Comparison of ENCODE assay signal across 25 cellular contexts in the genomic region with DNA sequence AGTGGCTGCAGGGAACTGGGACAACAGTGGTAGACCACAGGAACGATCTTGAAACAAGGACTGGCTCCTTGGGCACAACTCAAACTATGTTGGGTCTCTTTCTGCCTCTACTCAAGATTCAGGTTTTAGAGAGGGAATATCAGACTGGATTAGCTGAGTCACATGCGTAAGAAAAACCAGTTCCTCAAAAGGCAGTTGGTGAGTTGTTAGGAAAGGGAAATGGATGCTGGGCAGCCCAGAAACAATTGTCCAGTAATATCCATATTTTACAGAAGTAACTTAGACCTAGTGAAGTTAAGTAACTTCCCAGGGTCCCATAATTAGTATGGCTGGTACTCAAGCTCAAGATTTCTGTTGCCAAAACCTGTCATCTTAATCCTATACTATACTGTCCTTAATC. TPM values are rescaled to one million over a fixed set of nuclear protein-coding genes. Genes with fewer than 3 reads are reported as not detected.
DNase-seq lines count a peak whose midpoint lies in the region; ATAC-seq and TF ChIP-seq lines count a peak whose summit lies in the region.
"Had no signal": no experiment of that assay in that cellular context is flagged by ENCODE, and none has a peak within 500 bp of the region (broad histone marks: within the 10 kb centered on the region; RNA-seq: fewer than 3 reads in every experiment).

No MANE protein-coding gene starts in this region.

- TF ChIP-seq CTCF in heart left ventricle (IDR thresholded peaks at IDR 0.05) (no peak), right atrium auricular region (IDR thresholded peaks at IDR 0.05) (no peak), Panc1 (IDR thresholded peaks at IDR 0.05) (no peak), mucosa of descending colon (IDR thresholded peaks at IDR 0.05) (no peak)

- H3K9me3 Mint-ChIP-seq in memory B cell, result no peaks in the 10 kb centered on the region
- H3K9me3 Mint-ChIP-seq: activated T-helper 17 cell treated with anti-CD3 and anti-CD28 coated beads, Interleukin-2, amount 50 U/mL, for 72 hours; CD4-positive, alpha-beta memory T cell; IgD-negative memory B cell had no signal

- H3K4me3 ChIP-seq in heart left ventricle (no peak overlapping the region), right atrium auricular region (no peak overlapping the region), Panc1 (ENCODE audit: low read depth in 2 of 2, low read length in 2 of 2) (no peak overlapping the region), mucosa of descending colon (no peak overlapping the region)
- H3K4me3 ChIP-seq: adrenal gland, GM12878, lung, right lobe of liver, testis had no signal

- peak in 3 of 4 donors; percentile 22 to 53 (median 26) for ATAC-seq in heart left ventricle
- 0 out of 2 replicates have a peak, but pooled peaks have one; percentile 39 for ATAC-seq in Panc1
- no peak for ATAC-seq in memory B cell (ENCODE audit: low read depth)
- no peak for ATAC-seq in GM21447 (IDR thresholded peaks at IDR 0.05; ENCODE audit: unreplicated experiment)
- ATAC-seq in mucosa of descending colon, result no peak
- ATAC-seq: activated T-helper 17 cell treated with anti-CD3 and anti-CD28 coated beads, Interleukin-2, amount 50 U/mL, for 72 hours; foreskin keratinocyte; GM12878; SK-N-SH treated with all-trans-retinoic acid at 6 μM for 48 hours had no signal

- in situ Hi-C loops in Panc1 (cut with HindIII; ENCODE audit: low pct_unique_long_range_greater_than_20kb, low sequenced_read_pairs), result no loop called here

- TF ChIP-seq POLR2A in heart left ventricle (IDR thresholded peaks at IDR 0.05), result no peak

- H3K27me3 ChIP-seq in heart left ventricle (no peaks in the 10 kb centered on the region), right atrium auricular region (no peaks in the 10 kb centered on the region), Panc1 (ENCODE audit: control insufficient read depth, insufficient read depth, low read length) (no peaks in the 10 kb centered on the region)
- H3K27me3 ChIP-seq: adrenal gland, foreskin keratinocyte, right lobe of liver, testis had no signal

- CTCF ChIA-PET in Panc1 (lab: Charles Lee), result interaction anchor here (0.5 kb wide), 2 partner anchors 89 to 140 kb away, joined by 3 read pairs; no protein-coding TSS in a partner anchor

- WGBS in heart left ventricle, 4 donors, result 84 to 91% (median 90%) methylated on average over 2 of the region's 2 CpGs

- POLR2A ChIA-PET in Panc1 (lab: Charles Lee), result interaction anchor here (0.6 kb wide), 2 partner anchors 16 to 886 kb away, joined by 4 to 7 read pairs; no protein-coding TSS in a partner anchor

- H3K36me3 ChIP-seq in heart left ventricle, result peaks cover 0 to 57% (median 0%) of the 10 kb centered on the region in 9 donors
- peaks cover 6% of the 10 kb centered on the region for H3K36me3 ChIP-seq in right atrium auricular region
- H3K36me3 ChIP-seq in Panc1 (ENCODE audit: control insufficient read depth, insufficient read depth, low read length), result peaks cover 27% of the 10 kb centered on the region
- H3K36me3 ChIP-seq in mucosa of descending colon (ENCODE audit: low read depth), result peaks cover 12% of the 10 kb centered on the region

- peaks cover 0 to 16% (median 0%) of the 10 kb centered on the region in 12 donors for H3K4me1 ChIP-seq in heart left ventricle
- H3K4me1 ChIP-seq in right atrium auricular region, result no peaks in the 10 kb centered on the region
- no peaks in the 10 kb centered on the region for H3K4me1 ChIP-seq in Panc1 (ENCODE audit: control insufficient read depth, insufficient read depth, low read length)
- H3K4me1 ChIP-seq in mucosa of descending colon (ENCODE audit: low read depth), result no peaks in the 10 kb centered on the region
- H3K4me1 ChIP-seq: adrenal gland, foreskin keratinocyte, parathyroid adenoma, right lobe of liver, testis had no signal

- BruUV-seq in Panc1 (replicated peaks; lab: Mats Ljungman, UMichigan), result no TSS peak

- H3K4me1 Mint-ChIP-seq in memory B cell, result no peaks in the 10 kb centered on the region
- H3K4me1 Mint-ChIP-seq: activated T-helper 17 cell treated with anti-CD3 and anti-CD28 coated beads, Interleukin-2, amount 50 U/mL, for 72 hours had no signal

- H3K27ac ChIP-seq in heart left ventricle, result peak overlapping the region in 1 of 12 donors; percentile 68
- no peak overlapping the region for H3K27ac ChIP-seq in right atrium auricular region
- H3K27ac ChIP-seq in Panc1 (ENCODE audit: low read length), result no peak overlapping the region
- H3K27ac ChIP-seq: foreskin keratinocyte, parathyroid adenoma, right lobe of liver, testis had no signal

- H3K9me3 ChIP-seq in heart left ventricle, result no peaks in the 10 kb centered on the region
- H3K9me3 ChIP-seq in right atrium auricular region, result no peaks in the 10 kb centered on the region
- no peaks in the 10 kb centered on the region for H3K9me3 ChIP-seq in Panc1 (ENCODE audit: control insufficient read depth, insufficient read depth, low read depth, low read length)
- no peaks in the 10 kb centered on the region for H3K9me3 ChIP-seq in mucosa of descending colon
- H3K9me3 ChIP-seq: adrenal gland, right lobe of liver, testis had no signal

- H3K27me3 Mint-ChIP-seq in memory B cell, result no peaks in the 10 kb centered on the region
- H3K27me3 Mint-ChIP-seq: activated T-helper 17 cell treated with anti-CD3 and anti-CD28 coated beads, Interleukin-2, amount 50 U/mL, for 72 hours; CD4-positive, alpha-beta memory T cell; IgD-negative memory B cell had no signal

- no peak overlapping the region for H3K4me3 Mint-ChIP-seq in memory B cell
- H3K4me3 Mint-ChIP-seq: activated T-helper 17 cell treated with anti-CD3 and anti-CD28 coated beads, Interleukin-2, amount 50 U/mL, for 72 hours; CD4-positive, alpha-beta memory T cell; IgD-negative memory B cell had no signal

- peak overlapping the region; percentile 38 for H3K27ac Mint-ChIP-seq in memory B cell

- peaks cover 23% of the 10 kb centered on the region for H3K36me3 Mint-ChIP-seq in memory B cell

- intact Hi-C loops in heart left ventricle (cut with DNase I) (no loop called here), Panc1 (cut with micrococcal nuclease; ENCODE audit: unreplicated experiment) (no loop called here), mucosa of descending colon (cut with DNase I, micrococcal nuclease) (no loop called here)

- no peak for DNase-seq in heart left ventricle
- DNase-seq in right atrium auricular region (ENCODE audit: low spot score), result no peak
- no peak for DNase-seq in Panc1 (ENCODE audit: low read depth, low spot score)
- DNase-seq in memory B cell (ENCODE audit: low spot score in 2 of 2), result no peak
- DNase-seq in AG08395 (ENCODE audit: low spot score), result no peak
- no peak for DNase-seq in mucosa of descending colon
- DNase-seq: activated CD4-positive, alpha-beta T cell treated with anti-CD3 and anti-CD28 coated beads for 1 hour; adrenal gland; CD4-positive, alpha-beta memory T cell; DMS153; erythroblast; foreskin keratinocyte; GOT3; hippocampal formation; MM.1S; NCI-H187; right lobe of liver; testis had no signal

RNA-seq across cellular contexts. Expression of gene TMEM39B, which starts 27.0 kb away (rescaled TPM):
- 10 to 100 TPM in 1 of 9 donors, 1 to 10 TPM in 8; 2.7 to 15.1 (median 6.3) TPM for total RNA-seq in heart left ventricle
- 1 to 10 TPM; 4.5 to 6.8 TPM for polyA plus RNA-seq in heart left ventricle
- total RNA-seq in right atrium auricular region, result 1 to 10 TPM; 3.2 to 5.0 TPM
- total RNA-seq in Panc1 (2021; ENCODE audit: unreplicated experiment), result 35.0 TPM
- 44.7 TPM for polyA plus RNA-seq in Panc1 (2012; ENCODE audit: insufficient read length)
- 10 to 100 TPM in 2 of 3 donors, 1 to 10 TPM in 1; 9.7 to 14.2 (median 12.2) TPM for total RNA-seq in mucosa of descending colon

RNA-seq across cellular contexts. Expression of gene KHDRBS1, which starts 32.1 kb away (rescaled TPM):
- total RNA-seq in heart left ventricle (10 to 100 TPM; 45.2 to 79.3 (median 68.5) TPM), right atrium auricular region (10 to 100 TPM; 44.5 to 47.2 TPM), Panc1 (2021; ENCODE audit: unreplicated experiment) (163 TPM), mucosa of descending colon (100 to 1,000 TPM in 1 of 3 donors, 10 to 100 TPM in 2; 85.2 to 127 (median 90.5) TPM)
- polyA plus RNA-seq in heart left ventricle, result 10 to 100 TPM; 33.0 to 58.6 TPM
- polyA plus RNA-seq in Panc1 (2012; ENCODE audit: insufficient read length), result 127 TPM

Comparison
In these comparisons a context has a peak if more than half of its experiments do, and no peak if none do; other contexts are left out.
1. ATAC-seq: peak in heart left ventricle (3 of 4) and Panc1 (single experiment); none in memory B cell (single experiment), GM21447 (single experiment) and mucosa of descending colon (single experiment).